ENCODE assay signal across 32 cellular contexts in the genomic region with DNA sequence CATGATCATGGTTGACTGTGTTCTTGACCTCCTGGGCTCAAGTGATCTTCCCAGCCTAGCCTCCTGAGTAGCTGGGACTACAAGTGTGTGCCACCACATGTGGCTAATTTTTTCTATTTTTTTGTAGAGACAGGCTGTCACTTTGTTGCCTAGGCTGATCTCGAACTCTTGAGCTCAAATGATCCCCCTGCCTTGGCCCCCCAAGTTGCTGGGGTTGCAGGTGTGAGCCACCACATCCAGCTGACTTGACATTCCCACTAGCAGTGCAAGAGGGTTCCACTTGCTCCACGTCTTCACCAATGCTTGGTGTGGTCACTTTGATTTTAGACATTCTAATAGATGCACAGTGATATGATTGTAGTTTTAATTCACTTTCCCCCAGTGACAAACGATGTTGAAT. TPM values are rescaled to one million over a fixed set of nuclear protein-coding genes. Genes with fewer than 3 reads are reported as not detected.
"Had no signal": no experiment of that assay in that cellular context is flagged by ENCODE, and none has a peak within 500 bp of the region (broad histone marks: within the 10 kb centered on the region; RNA-seq: fewer than 3 reads in every experiment).

No MANE protein-coding gene starts in this region.

- H3K27ac Mint-ChIP-seq: naive thymus-derived CD4-positive, alpha-beta T cell; natural killer cell treated with Interleukin-12 subunit alpha and Interleukin-12 subunit beta and Interleukin-15 and Interleukin-18, amount 100 ng/mL, for 72 hours; stimulated activated memory B cell treated with anti-CD40 and anti-IgM and Interleukin-4, amounts not matched to agents 10 μg/mL and 1 μg/mL and 100 μg/mL, for 72 hours; stimulated activated naive CD8-positive, alpha-beta T cell treated with anti-CD3 and anti-CD28 coated beads, Interleukin-15, amount 100 ng/mL, for 72 hours had no signal

- H3K36me3 ChIP-seq: right lobe of liver, tibial nerve, upper lobe of left lung, vagina had no signal

- H3K4me1 Mint-ChIP-seq: stimulated activated memory B cell treated with anti-CD40 and anti-IgM and Interleukin-4, amounts not matched to agents 10 μg/mL and 1 μg/mL and 100 μg/mL, for 72 hours; stimulated activated naive CD8-positive, alpha-beta T cell treated with anti-CD3 and anti-CD28 coated beads, Interleukin-15, amount 100 ng/mL, for 72 hours had no signal

- ATAC-seq: left cardiac atrium; left lobe of liver; mucosa of descending colon; naive thymus-derived CD4-positive, alpha-beta T cell; natural killer cell treated with Interleukin-12 subunit alpha and Interleukin-12 subunit beta and Interleukin-15 and Interleukin-18, amount 100 ng/mL, for 72 hours; psoas muscle; right lobe of liver; stimulated activated memory B cell treated with anti-CD40 and anti-IgM and Interleukin-4, amounts not matched to agents 10 μg/mL and 1 μg/mL and 100 μg/mL, for 72 hours; stimulated activated naive CD8-positive, alpha-beta T cell treated with anti-CD3 and anti-CD28 coated beads, Interleukin-15, amount 100 ng/mL, for 72 hours had no signal

- H2AFZ ChIP-seq: parathyroid adenoma had no signal

- H3K27ac ChIP-seq: parathyroid adenoma, psoas muscle, right lobe of liver, tibial nerve, upper lobe of left lung, vagina had no signal

- H3K4me3 Mint-ChIP-seq: naive thymus-derived CD4-positive, alpha-beta T cell; natural killer cell treated with Interleukin-12 subunit alpha and Interleukin-12 subunit beta and Interleukin-15 and Interleukin-18, amount 100 ng/mL, for 72 hours; stimulated activated memory B cell treated with anti-CD40 and anti-IgM and Interleukin-4, amounts not matched to agents 10 μg/mL and 1 μg/mL and 100 μg/mL, for 72 hours; stimulated activated naive CD8-positive, alpha-beta T cell treated with anti-CD3 and anti-CD28 coated beads, Interleukin-15, amount 100 ng/mL, for 72 hours had no signal

- H3K4me3 ChIP-seq: lung, mucosa of descending colon, psoas muscle, right lobe of liver, smooth muscle cell, tibial nerve, upper lobe of left lung, vagina had no signal

- H3K4me1 ChIP-seq: parathyroid adenoma, psoas muscle, right lobe of liver, tibial nerve, upper lobe of left lung, vagina had no signal

- FAIRE-seq: keratinocyte had no signal

- H3K36me3 Mint-ChIP-seq: natural killer cell treated with Interleukin-12 subunit alpha and Interleukin-12 subunit beta and Interleukin-15 and Interleukin-18, amount 100 ng/mL, for 72 hours had no signal

- H3K9me3 Mint-ChIP-seq: natural killer cell treated with Interleukin-12 subunit alpha and Interleukin-12 subunit beta and Interleukin-15 and Interleukin-18, amount 100 ng/mL, for 72 hours; stimulated activated memory B cell treated with anti-CD40 and anti-IgM and Interleukin-4, amounts not matched to agents 10 μg/mL and 1 μg/mL and 100 μg/mL, for 72 hours had no signal

- H3K4me2 ChIP-seq: smooth muscle cell had no signal

- H3K79me2 ChIP-seq: parathyroid adenoma had no signal

- H3K9me3 ChIP-seq: mucosa of descending colon, psoas muscle, right lobe of liver, vagina had no signal

- H3K9ac ChIP-seq: parathyroid adenoma had no signal

- H3K27me3 ChIP-seq: right lobe of liver, tibial nerve, upper lobe of left lung, vagina had no signal

- DNase-seq: hippocampal formation; kidney glomerular epithelial cell; left cardiac atrium; midbrain; mucosa of descending colon; naive thymus-derived CD4-positive, alpha-beta T cell; psoas muscle; right lobe of liver; stimulated activated CD4-positive, alpha-beta T cell treated with anti-CD3 and anti-CD28 coated beads, Interleukin-1b, Interleukin-23, amount 100 ng/mL, for 48 hours; stimulated activated CD4-positive, alpha-beta T cell treated with anti-CD3 and anti-CD28 coated beads, Interleukin-2, amount 100 ng/mL, for 48 hours; stimulated activated CD4-positive, alpha-beta T cell treated with anti-CD3 and anti-CD28 coated beads, Interleukin-4, amount 100 ng/mL, for 4 hours; stimulated activated CD8-positive, alpha-beta memory T cell treated with anti-CD3 and anti-CD28 coated beads, Interleukin-4, amount 100 ng/mL, for 48 hours; stimulated activated naive CD4-positive, alpha-beta T cell treated with Interleukin-2 at 50 U/mL for 16 hours; stimulated activated naive CD8-positive, alpha-beta T cell treated with anti-CD3 and anti-CD28 coated beads, Interleukin-15, amount 100 ng/mL, for 72 hours; substantia nigra; upper lobe of left lung had no signal

RNA-seq across cellular contexts. Expression of a gene that starts 25.1 kb away (rescaled TPM):
- total RNA-seq: lung; mesenteric fat pad; mucosa of descending colon; myocyte; naive thymus-derived CD4-positive, alpha-beta T cell; natural killer cell treated with Interleukin-12 subunit alpha and Interleukin-12 subunit beta and Interleukin-15 and Interleukin-18, amount 100 ng/mL, for 72 hours; posterior vena cava; psoas muscle; smooth muscle cell; tibial nerve; upper lobe of left lung; urinary bladder; vagina had no signal
- polyA plus RNA-seq: keratinocyte; naive thymus-derived CD4-positive, alpha-beta T cell; urinary bladder had no signal

RNA-seq across cellular contexts. Expression of a gene that starts 38.2 kb away (rescaled TPM):
- total RNA-seq: myocyte, skeletal muscle tissue, urinary bladder, vagina had no signal
- polyA plus RNA-seq: keratinocyte; liver; naive thymus-derived CD4-positive, alpha-beta T cell; neural cell; smooth muscle cell; urinary bladder had no signal
